8 cellular contexts compared by ENCODE assay signal in genomic region chr6:166627039-166627874, GRCh38. TPM values are rescaled to one million over a fixed set of nuclear protein-coding genes. Genes with fewer than 3 reads are reported as not detected.
A peak's percentile ranks its signal among the peaks of the same experiment; 100 is the strongest.
DNase-seq lines count a peak whose midpoint lies in the region; ATAC-seq, FAIRE-seq and TF ChIP-seq lines count a peak whose summit lies in the region.

Gene RPS6KA2, minus strand, starts transcription at chr6:166627251. Its CDS starts 232 bp downstream, at chr6:166627019.

- 0 to 1% methylated on average over 17 to 29 of the region's 86 CpGs for WGBS in esophagus squamous epithelium, 2 donors

- peak within 1 kb of the TSS; percentile 81 for H3K27ac ChIP-seq in DND-41 (ENCODE audit: low read length)
- peak within 1 kb of the TSS; percentile 91 for H3K27ac ChIP-seq in KMS-11
- H3K27ac ChIP-seq in esophagus squamous epithelium: peak within 1 kb of the TSS; percentile 82 to 96 (median 90)

- FAIRE-seq in RCC 7860 (lab: Jason Lieb, UNC): peak; percentile 74

- ATAC-seq in DND-41 (ENCODE audit: insufficient read depth, low read depth): peak; percentile 88
- peak; percentile 92 for ATAC-seq in GM21786 (IDR thresholded peaks at IDR 0.05; ENCODE audit: unreplicated experiment)

- TF ChIP-seq CTCF in DND-41 (IDR thresholded peaks at IDR 0.05; ENCODE audit: borderline replicate concordance, extremely low read depth, low read length, poor library complexity, severe bottlenecking): no peak
- no peak for TF ChIP-seq CTCF in KMS-11 (conservative IDR thresholded peaks at IDR 0.05; ENCODE audit: low read depth, low read length)
- peak in 1 of 6 experiments; percentile 21 for TF ChIP-seq CTCF in esophagus squamous epithelium (IDR thresholded peaks at IDR 0.05)

- H3K9ac ChIP-seq in DND-41 (ENCODE audit: low read depth, low read length): peak within 1 kb of the TSS; percentile 64
- H3K9ac ChIP-seq in KMS-11: peak within 1 kb of the TSS; percentile 80

- H3K4me2 ChIP-seq in DND-41 (ENCODE audit: insufficient read depth, low read length) (peak within 1 kb of the TSS; percentile 93), KMS-11 (peak within 1 kb of the TSS; percentile 91)

- H3K27me3 ChIP-seq in DND-41 (ENCODE audit: insufficient read depth, low read length, poor library complexity): peaks cover 25% of the 10 kb centered on the region
- H3K27me3 ChIP-seq in KMS-11 (ENCODE audit: insufficient read depth, low read depth): 0 out of 2 replicates have a peak, but pooled peaks cover 2% of the 10 kb centered on the region
- peaks cover 0 to 48% (median 0%) of the 10 kb centered on the region in 4 donors for H3K27me3 ChIP-seq in esophagus squamous epithelium

- H2AFZ ChIP-seq in DND-41 (ENCODE audit: low read depth, low read length): peak within 1 kb of the TSS; percentile 89
- H2AFZ ChIP-seq in KMS-11 (ENCODE audit: low read depth): peak within 1 kb of the TSS; percentile 99

- H3K9me3 ChIP-seq in DND-41 (ENCODE audit: insufficient read depth, low read length, severe bottlenecking) (no peaks in the 10 kb centered on the region), esophagus squamous epithelium (no peaks in the 10 kb centered on the region)

- no peaks in the 10 kb centered on the region for H3K36me3 Mint-ChIP-seq in activated T-helper 1 cell treated with anti-CD3 and anti-CD28 coated beads, Interleukin-12 subunit alpha, Interleukin-12 subunit beta, Interleukin-2, Interleukin-4 antibody, amounts not matched to agents 30 ng/mL and 10 ng/mL and 1 ng/mL, durations not matched to agents 14 hours and 24 hours and 36 hours (ENCODE audit: low read depth)

- intact Hi-C loops in activated T-helper 1 cell treated with anti-CD3 and anti-CD28 coated beads, Interleukin-12 subunit alpha, Interleukin-12 subunit beta, Interleukin-2, Interleukin-4 antibody, amounts not matched to agents 30 ng/mL and 10 ng/mL and 1 ng/mL, durations not matched to agents 14 hours and 24 hours and 36 hours (cut with micrococcal nuclease): loop anchor here (1.0 to 5.0 kb wide), 10 partner anchors 38 to 724 kb away; partner anchors contain the start of gene CEP43
- intact Hi-C loops in esophagus squamous epithelium (cut with DNase I): no loop called here

- peak within 1 kb of the TSS; percentile 79 for H3K27ac Mint-ChIP-seq in activated T-helper 1 cell treated with anti-CD3 and anti-CD28 coated beads, Interleukin-12 subunit alpha, Interleukin-12 subunit beta, Interleukin-2, Interleukin-4 antibody, amounts not matched to agents 30 ng/mL and 10 ng/mL and 1 ng/mL, durations not matched to agents 14 hours and 24 hours and 36 hours

- H3K4me3 ChIP-seq in DND-41 (ENCODE audit: low read depth in 1 of 2, low read length in 2 of 2) (peak within 1 kb of the TSS; percentile 33 to 62; a peak in 3 of 4 replicates), KMS-11 (IDR thresholded peaks at IDR 0.05; ENCODE audit: insufficient read depth, low read depth, low read length) (no peak within 1 kb of the TSS), esophagus squamous epithelium (peak within 1 kb of the TSS; percentile 66 to 93 (median 74))

- no peaks in the 10 kb centered on the region for H4K20me1 ChIP-seq in DND-41 (ENCODE audit: insufficient read depth, low read length)
- H4K20me1 ChIP-seq in KMS-11 (ENCODE audit: insufficient read depth): no peaks in the 10 kb centered on the region

- H3K4me3 Mint-ChIP-seq in activated T-helper 1 cell treated with anti-CD3 and anti-CD28 coated beads, Interleukin-12 subunit alpha, Interleukin-12 subunit beta, Interleukin-2, Interleukin-4 antibody, amounts not matched to agents 30 ng/mL and 10 ng/mL and 1 ng/mL, durations not matched to agents 14 hours and 24 hours and 36 hours: peak within 1 kb of the TSS; percentile 87

- H3K79me2 ChIP-seq in DND-41 (ENCODE audit: insufficient read depth, low read length) (no peaks in the 10 kb centered on the region), KMS-11 (ENCODE audit: insufficient read depth, low read depth) (no peaks in the 10 kb centered on the region)

- DNase-seq in DND-41 (peak; percentile 99), RCC 7860 (ENCODE audit: low spot score) (peak; percentile 96), esophagus squamous epithelium (lab: John Stamatoyannopoulos, UW) (peak; percentile 99), myocyte (ENCODE audit: low read depth) (peak; percentile 100)
- DNase-seq in activated T-helper 1 cell treated with anti-CD3 and anti-CD28 coated beads, Interleukin-12 subunit alpha, Interleukin-12 subunit beta, Interleukin-2, Interleukin-4 antibody, amounts not matched to agents 30 ng/mL and 10 ng/mL and 1 ng/mL, durations not matched to agents 14 hours and 24 hours and 36 hours (ENCODE audit: low spot score): peak; percentile 100
- peak; percentile 99 to 100 for DNase-seq in stimulated activated CD8-positive, alpha-beta memory T cell treated with anti-CD3 and anti-CD28 coated beads, Interleukin-7, amount 100 ng/mL, for 4 hours (ENCODE audit: low read depth in 2 of 2)

- H3K4me1 ChIP-seq in DND-41 (ENCODE audit: insufficient read depth, low read length) (peaks cover 20% of the 10 kb centered on the region), KMS-11 (ENCODE audit: low read depth, poor library complexity, severe bottlenecking) (peaks cover 16% of the 10 kb centered on the region), esophagus squamous epithelium (peaks cover 17 to 58% (median 21%) of the 10 kb centered on the region in 3 donors)

- H3K4me1 Mint-ChIP-seq in activated T-helper 1 cell treated with anti-CD3 and anti-CD28 coated beads, Interleukin-12 subunit alpha, Interleukin-12 subunit beta, Interleukin-2, Interleukin-4 antibody, amounts not matched to agents 30 ng/mL and 10 ng/mL and 1 ng/mL, durations not matched to agents 14 hours and 24 hours and 36 hours (ENCODE audit: low read depth): peaks cover 29% of the 10 kb centered on the region

- peak in 3 of 4 donors; percentile 55 to 96 (median 89) for TF ChIP-seq POLR2A in esophagus squamous epithelium (IDR thresholded peaks at IDR 0.05)

- H3K9me3 Mint-ChIP-seq in activated T-helper 1 cell treated with anti-CD3 and anti-CD28 coated beads, Interleukin-12 subunit alpha, Interleukin-12 subunit beta, Interleukin-2, Interleukin-4 antibody, amounts not matched to agents 30 ng/mL and 10 ng/mL and 1 ng/mL, durations not matched to agents 14 hours and 24 hours and 36 hours: no peaks in the 10 kb centered on the region

- H3K27me3 Mint-ChIP-seq in activated T-helper 1 cell treated with anti-CD3 and anti-CD28 coated beads, Interleukin-12 subunit alpha, Interleukin-12 subunit beta, Interleukin-2, Interleukin-4 antibody, amounts not matched to agents 30 ng/mL and 10 ng/mL and 1 ng/mL, durations not matched to agents 14 hours and 24 hours and 36 hours (ENCODE audit: insufficient read depth): peaks cover 48% of the 10 kb centered on the region

- H3K36me3 ChIP-seq in DND-41 (ENCODE audit: insufficient read depth, low read length) (no peaks in the 10 kb centered on the region), KMS-11 (ENCODE audit: insufficient read depth) (no peaks in the 10 kb centered on the region), esophagus squamous epithelium (no peaks in the 10 kb centered on the region)

RNA-seq across cellular contexts. Expression of gene RPS6KA2, which starts in this region (rescaled TPM):
- total RNA-seq in activated T-helper 1 cell treated with anti-CD3 and anti-CD28 coated beads, Interleukin-12 subunit alpha, Interleukin-12 subunit beta, Interleukin-2, Interleukin-4 antibody, amounts not matched to agents 30 ng/mL and 10 ng/mL and 1 ng/mL, durations not matched to agents 14 hours and 24 hours and 36 hours: 2.0 and 2.7 TPM in 2 replicates
- total RNA-seq in esophagus squamous epithelium (10 to 100 TPM; 11.8 to 66.0 (median 19.2) TPM), myocyte (14.9 and 17.7 TPM in 2 replicates)
- 17.7 TPM for polyA plus RNA-seq in myocyte (2012)
